In genomic region chr1:201320168-201320842, GRCh38 we compare ENCODE assay signal across 15 cellular contexts. TPM values are rescaled to one million over a fixed set of nuclear protein-coding genes. Genes with fewer than 3 reads are reported as not detected.
DNase-seq lines count a peak whose midpoint lies in the region; FAIRE-seq and TF ChIP-seq lines count a peak whose summit lies in the region.
"Had no signal": no experiment of that assay in that cellular context is flagged by ENCODE, and none has a peak within 500 bp of the region (broad histone marks: within the 10 kb centered on the region; RNA-seq: fewer than 3 reads in every experiment).

No MANE protein-coding gene starts in this region.

- H3K9me3 Mint-ChIP-seq in neural crest cell (peaks cover 4% of the 10 kb centered on the region), immature natural killer cell (peaks cover 0 to 2% (median 0%) of the 10 kb centered on the region in 6 donors), nephron progenitor cell (no peaks in the 10 kb centered on the region)

- no peak for DNase-seq in A673 (ENCODE audit: low spot score)
- peak; percentile 58 for DNase-seq in NCI-H1092 (lab: John Stamatoyannopoulos, UW)
- peak; percentile 78 for DNase-seq in SK-N-DZ (ENCODE audit: low spot score)
- DNase-seq in neural crest cell (ENCODE audit: low read depth, low spot score) = no peak
- no peak for DNase-seq in D721Med (ENCODE audit: insufficient read length, low spot score)
- no peak for DNase-seq in immature natural killer cell
- no peak for DNase-seq in H7
- no peak for DNase-seq in nephron progenitor cell
- DNase-seq: ACHN; CD4-positive, alpha-beta memory T cell; NCI-H1930; NCI-H526 treated with DMSO at 0.1 percent for 48 hours had no signal

- H3K27ac Mint-ChIP-seq in neural crest cell (ENCODE audit: unreplicated experiment) (peak overlapping the region; percentile 57), immature natural killer cell (no peak overlapping the region), nephron progenitor cell (no peak overlapping the region)

- H3K4me1 Mint-ChIP-seq in neural crest cell (no peaks in the 10 kb centered on the region), immature natural killer cell (no peaks in the 10 kb centered on the region), nephron progenitor cell (peaks cover 11% of the 10 kb centered on the region)
- H3K4me1 Mint-ChIP-seq: CD4-positive, alpha-beta memory T cell had no signal

- no peaks in the 10 kb centered on the region for H3K9me3 ChIP-seq in A673 (ENCODE audit: low read depth, low read length, poor library complexity, severe bottlenecking)

- H3K4me1 ChIP-seq in A673 (ENCODE audit: insufficient read depth, low read length, poor library complexity, severe bottlenecking) = peaks cover 4% of the 10 kb centered on the region

- H3K4me3 Mint-ChIP-seq in neural crest cell (no peak overlapping the region), immature natural killer cell (no peak overlapping the region), nephron progenitor cell (no peak overlapping the region)
- H3K4me3 Mint-ChIP-seq: CD4-positive, alpha-beta memory T cell had no signal

- H3K36me3 Mint-ChIP-seq in neural crest cell (ENCODE audit: low read depth) (no peaks in the 10 kb centered on the region), immature natural killer cell (no peaks in the 10 kb centered on the region), nephron progenitor cell (ENCODE audit: low read depth) (no peaks in the 10 kb centered on the region)
- H3K36me3 Mint-ChIP-seq: CD4-positive, alpha-beta memory T cell had no signal

- H3K36me3 ChIP-seq in A673 (ENCODE audit: insufficient read depth, low read length, poor library complexity, severe bottlenecking) (peaks cover 100% of the 10 kb centered on the region), H7 (replicated peaks; ENCODE audit: control insufficient read depth, insufficient read depth, low read length) (no peaks in the 10 kb centered on the region)

- no TSS peak for BruUV-seq in A673 (replicated peaks; lab: Mats Ljungman, UMichigan)

- H3K27ac ChIP-seq in A673 (ENCODE audit: low read depth, low read length, poor library complexity, severe bottlenecking) = peak overlapping the region; percentile 75

- CTCF ChIA-PET in A673 (lab: Charles Lee) = no interaction called here

- TF ChIP-seq CTCF in A673 (conservative IDR thresholded peaks at IDR 0.05; ENCODE audit: low read depth, low read length) = no peak
- TF ChIP-seq CTCF in neural crest cell (conservative IDR thresholded peaks at IDR 0.05) = no peak
- no peak for TF ChIP-seq CTCF in D721Med (IDR thresholded peaks at IDR 0.05; ENCODE audit: insufficient read depth, missing control alignments)
- TF ChIP-seq CTCF in nephron progenitor cell (IDR thresholded peaks at IDR 0.05) = no peak

- H3K27me3 Mint-ChIP-seq in neural crest cell (ENCODE audit: low read depth) = no peaks in the 10 kb centered on the region
- H3K27me3 Mint-ChIP-seq in immature natural killer cell (ENCODE audit: low read depth in 3 of 3) = no peaks in the 10 kb centered on the region
- peaks cover 13% of the 10 kb centered on the region for H3K27me3 Mint-ChIP-seq in nephron progenitor cell (ENCODE audit: low read depth, poor library complexity)

- H3K27me3 ChIP-seq in A673 (replicated peaks; ENCODE audit: insufficient read depth, low read depth, low read length, poor library complexity) (no peaks in the 10 kb centered on the region), H7 (ENCODE audit: control insufficient read depth, insufficient read depth, low read length) (no peaks in the 10 kb centered on the region; the same call in 1 of the 2 replicates)

- FAIRE-seq in D721Med (lab: Jason Lieb, UNC) = no peak
- FAIRE-seq: K562 had no signal

- intact Hi-C loops in A673 (cut with micrococcal nuclease; ENCODE audit: unreplicated experiment) = no loop called here

- H3K4me3 ChIP-seq in A673 (ENCODE audit: low read depth, low read length, poor library complexity, severe bottlenecking) = no peak overlapping the region
- no peak overlapping the region for H3K4me3 ChIP-seq in H7 (ENCODE audit: insufficient read depth, low read depth, low read length)
- H3K4me3 ChIP-seq: K562 had no signal

- POLR2A ChIA-PET in A673 (lab: Charles Lee; ENCODE audit: low non-redundant PET) = no interaction called here

RNA-seq across cellular contexts. Expression of gene PKP1, which starts 37.0 kb away (rescaled TPM):
- total RNA-seq in A673 (2021) (492 and 535 TPM in 2 replicates), neural crest cell (not detected in 2 replicates)
- 0.14 and 0.23 TPM in 2 replicates for polyA plus RNA-seq in SK-N-DZ (2014; cell fraction: cytosol; rRNA removed)
- polyA plus RNA-seq in SK-N-DZ (2014; cell fraction: nucleus; rRNA removed) = 0.15 and 0.35 TPM in 2 replicates
- not detected for polyA plus RNA-seq in immature natural killer cell
- total RNA-seq in H7 (2014; rRNA removed; shearing (Covaris generic)) = not detected in 2 replicates
- total RNA-seq: CD4-positive, alpha-beta memory T cell; H4; K562 had no signal
- polyA plus RNA-seq: CD4-positive, alpha-beta memory T cell; K562 had no signal

RNA-seq across cellular contexts. Expression of gene TNNT2, which starts 57.2 kb away (rescaled TPM):
- total RNA-seq in A673 (2021) (0.90 and 2.3 TPM in 2 replicates), neural crest cell (not detected in 2 replicates)
- polyA plus RNA-seq in SK-N-DZ (2014; cell fraction: cytosol; rRNA removed) = 1.2 and 4.1 TPM in 2 replicates
- 4.4 and 4.5 TPM in 2 replicates for polyA plus RNA-seq in SK-N-DZ (2014; cell fraction: nucleus; rRNA removed)
- polyA plus RNA-seq in immature natural killer cell = not detected
- total RNA-seq in H7 (2014; rRNA removed; shearing (Covaris generic)) = 0.17 TPM in 1 of 2 replicates, not detected in the other
- total RNA-seq: CD4-positive, alpha-beta memory T cell; Daoy; H4; K562 had no signal
- polyA plus RNA-seq: CD4-positive, alpha-beta memory T cell; K562 had no signal

Comparison
In these comparisons a context has a peak if more than half of its experiments do, and no peak if none do; other contexts are left out.
1. DNase-seq: peak in NCI-H1092 (single experiment) and SK-N-DZ (single experiment); none in A673 (single experiment), neural crest cell (single experiment), D721Med (single experiment), immature natural killer cell (0 of 3), H7 (single experiment) and nephron progenitor cell (single experiment).
2. RNA of gene PKP1, which starts 37.0 kb away (total RNA-seq): 492 to 535 TPM in A673; not detected in neural crest cell and not detected in H7; every median in the first group is over 100 times any median in the second.